ENCODE assay signal across 8 cellular contexts in the genomic region with DNA sequence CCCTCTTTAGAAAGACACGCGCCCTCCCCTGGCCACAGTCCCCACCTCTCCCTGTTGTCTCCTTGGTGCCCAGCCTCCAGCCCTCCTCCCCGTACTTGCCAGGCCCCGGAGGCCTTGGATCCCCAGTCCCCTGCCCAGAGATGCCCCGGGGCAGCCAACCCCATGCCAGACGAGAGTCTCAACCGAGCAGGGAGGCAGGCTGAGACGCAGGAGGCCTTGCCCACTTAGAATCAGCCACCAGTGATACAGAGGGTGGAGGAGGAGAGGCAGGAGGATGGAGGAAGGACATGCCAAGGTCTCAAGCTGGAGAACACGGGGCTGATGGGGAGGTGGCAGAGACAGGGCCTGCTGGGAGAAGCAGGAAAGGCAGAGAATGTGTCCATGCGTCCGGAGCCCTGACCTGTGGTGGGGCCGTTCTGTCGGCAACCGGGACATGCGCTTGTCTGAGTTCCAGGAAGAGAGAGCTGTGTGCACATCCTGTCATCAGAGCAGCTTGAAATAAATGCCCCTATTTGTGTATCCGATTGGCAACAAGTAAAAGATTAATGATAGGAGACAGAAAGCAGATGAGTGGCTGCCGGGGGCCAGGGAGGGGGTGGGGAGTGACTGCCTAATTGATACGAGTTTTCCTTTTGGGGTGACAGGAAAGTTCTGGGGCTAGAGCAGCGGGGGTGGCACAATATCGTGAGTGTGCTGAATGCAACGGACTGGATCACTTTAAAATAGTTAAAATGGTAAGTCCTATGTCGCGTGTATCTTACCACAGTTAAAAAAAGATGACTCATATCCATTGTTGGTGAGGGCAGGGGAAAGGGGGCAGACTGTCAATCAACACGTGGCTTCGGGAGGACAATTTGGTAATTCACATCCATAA. TPM values are rescaled to one million over a fixed set of nuclear protein-coding genes. Genes with fewer than 3 reads are reported as not detected.
A peak's percentile ranks its signal among the peaks of the same experiment; 100 is the strongest.
DNase-seq lines count a peak whose midpoint lies in the region; ATAC-seq and TF ChIP-seq lines count a peak whose summit lies in the region.

No MANE protein-coding gene starts in this region.

- no peak overlapping the region for H3K18ac ChIP-seq in IMR-90 (ENCODE audit: low read depth, low read length)

- POLR2A ChIA-PET in IMR-90 (lab: Charles Lee; ENCODE audit: unreplicated experiment): no interaction called here

- H3K9me3 ChIP-seq in IMR-90 (ENCODE audit: control insufficient read depth, insufficient read depth, low read length) (no peaks in the 10 kb centered on the region), esophagus (ENCODE audit: control insufficient read depth in 2 of 2, insufficient read depth in 1 of 2, low read depth in 1 of 2, low read length in 1 of 2) (no peaks in the 10 kb centered on the region), mammary epithelial cell (replicated peaks; ENCODE audit: insufficient read depth, low read length) (no peaks in the 10 kb centered on the region)

- H3K4me2 ChIP-seq in IMR-90 (ENCODE audit: low read depth, low read length): no peak overlapping the region
- no peak overlapping the region for H3K4me2 ChIP-seq in mammary epithelial cell (ENCODE audit: insufficient read depth, low read depth, low read length)

- H2AK5ac ChIP-seq in IMR-90 (ENCODE audit: low read depth, low read length): peak overlapping the region; percentile 80

- no peak overlapping the region for H3K56ac ChIP-seq in IMR-90 (ENCODE audit: extremely low read depth, insufficient read depth, low read length)

- H3K9ac ChIP-seq in IMR-90 (ENCODE audit: low read depth, low read length) (no peak overlapping the region), mammary epithelial cell (ENCODE audit: insufficient read depth, low read length) (no peak overlapping the region)

- H4K8ac ChIP-seq in IMR-90 (ENCODE audit: low read depth in 2 of 2, low read length in 2 of 2): no peak overlapping the region

- WGBS in IMR-90 (ENCODE audit: extremely low coverage in 2 of 2, insufficient read length in 1 of 2), 2 experiments: 66% methylated on average over 11 of the region's 25 CpGs; no CpG with 5 or more reads in 1 of the 2 experiments
- 52 to 57% methylated on average over 25 of the region's 25 CpGs for WGBS in esophagus, 2 donors
- 90% methylated on average over 17 of the region's 25 CpGs for WGBS in mammary epithelial cell (ENCODE audit: low coverage, missing lambda C conversion rate)

- H3K4me1 ChIP-seq in IMR-90 (ENCODE audit: control insufficient read depth, insufficient read depth, low read length): no peaks in the 10 kb centered on the region
- no peaks in the 10 kb centered on the region for H3K4me1 ChIP-seq in esophagus (ENCODE audit: control insufficient read depth in 2 of 2, insufficient read depth in 2 of 2, low read length in 1 of 2)
- peaks cover 6% of the 10 kb centered on the region for H3K4me1 ChIP-seq in mammary epithelial cell (ENCODE audit: insufficient read depth, low read length)

- in situ Hi-C loops in IMR-90 (cut with MboI; ENCODE audit: low sequenced_read_pairs) (no loop called here), mammary epithelial cell (cut with MboI; ENCODE audit: low sequenced_read_pairs in 2 of 2) (no loop called here)

- TF ChIP-seq RAD21 in IMR-90 (IDR thresholded peaks at IDR 0.05; ENCODE audit: low read length): no peak

- H2BK120ac ChIP-seq in IMR-90 (ENCODE audit: low read depth, low read length): no peak overlapping the region

- no peak overlapping the region for H2BK5ac ChIP-seq in IMR-90 (ENCODE audit: low read depth, low read length, poor library complexity, severe bottlenecking)

- H3K27ac ChIP-seq in IMR-90 (ENCODE audit: insufficient read depth, low read length) (no peak overlapping the region), esophagus (ENCODE audit: low read depth in 2 of 2, low read length in 1 of 2) (peak overlapping the region; percentile 65 to 70), mammary epithelial cell (ENCODE audit: insufficient read depth, low read depth, low read length) (no peak overlapping the region)

- no peak overlapping the region; the same call in 2 of the 3 replicates for H2BK15ac ChIP-seq in IMR-90 (ENCODE audit: low read depth, low read length)

- H3K4me3 ChIP-seq in IMR-90 (ENCODE audit: insufficient read depth, low read depth, low read length) (no peak overlapping the region), esophagus (ENCODE audit: low read depth in 1 of 2, low read length in 2 of 2) (peak overlapping the region in 1 of 2 donors; percentile 26), mammary epithelial cell (replicated peaks in 1 of 3; ENCODE audit: insufficient read depth in 1 of 3, low read depth in 2 of 3, low read length in 3 of 3) (no peak overlapping the region)

- H2AFZ ChIP-seq in IMR-90 (replicated peaks; ENCODE audit: low read length, poor library complexity): peak overlapping the region; percentile 57
- no peak overlapping the region for H2AFZ ChIP-seq in mammary epithelial cell (ENCODE audit: low read depth, low read length)

- TF ChIP-seq POLR2A in IMR-90 (IDR thresholded peaks at IDR 0.05; ENCODE audit: low read depth, low read length): no peak

- no peaks in the 10 kb centered on the region for H3K79me2 ChIP-seq in mammary epithelial cell (ENCODE audit: insufficient read depth, low read length)

- no peak for DNase-seq in IMR-90
- peak; percentile 52 to 63 for DNase-seq in activated CD4-positive, alpha-beta T cell treated with anti-CD3 and anti-CD28 coated beads, Interleukin-2, amount 50 U/mL, for 48 hours
- peak in 2 of 3 donors; percentile 27 to 38 for DNase-seq in stimulated activated CD4-positive, alpha-beta T cell treated with anti-CD3 and anti-CD28 coated beads, Interleukin-12 subunit alpha, Interleukin-12 subunit beta, amount 100 ng/mL, for 48 hours (ENCODE audit: low read depth in 2 of 3, low spot score in 1 of 3)
- DNase-seq in SHP77 (lab: John Stamatoyannopoulos, UW): no peak
- no peak for DNase-seq in mammary epithelial cell

- no peak overlapping the region for H3K23ac ChIP-seq in IMR-90 (ENCODE audit: low read depth, low read length)

- CTCF ChIA-PET in IMR-90 (lab: Yijun Ruan, JAX): no interaction called here
- CTCF ChIA-PET in mammary epithelial cell (lab: Charles Lee; ENCODE audit: low non-redundant PET): no interaction called here

- no peak overlapping the region for H2BK20ac ChIP-seq in IMR-90 (ENCODE audit: low read depth, low read length)

- intact Hi-C loops in IMR-90 (cut with micrococcal nuclease): no loop called here
- intact Hi-C loops in mammary epithelial cell (cut with micrococcal nuclease): no loop called here

- dilution Hi-C loops in IMR-90 (cut with HindIII; ENCODE audit: low sequenced_read_pairs, unreplicated experiment) (no loop called here), mammary epithelial cell (cut with HindIII; ENCODE audit: low sequenced_read_pairs) (loop anchor here (5.0 kb wide), 1 partner anchor 33 kb away; no protein-coding TSS in a partner anchor)

- TF ChIP-seq CTCF in IMR-90 (conservative IDR thresholded peaks at IDR 0.05; ENCODE audit: low read depth, low read length) (no peak), mammary epithelial cell (conservative IDR thresholded peaks at IDR 0.05 in 1 of 2, IDR thresholded peaks at IDR 0.05 in 1 of 2; ENCODE audit: extremely low read depth in 1 of 2, insufficient read depth in 1 of 2, low read depth in 1 of 2, low read length in 2 of 2) (no peak)

- H3K36me3 ChIP-seq in IMR-90 (ENCODE audit: control insufficient read depth, insufficient read depth, low read length) (no peaks in the 10 kb centered on the region), esophagus (ENCODE audit: control insufficient read depth in 2 of 2, insufficient read depth in 2 of 2, low read length in 1 of 2) (no peaks in the 10 kb centered on the region), mammary epithelial cell (ENCODE audit: insufficient read depth, low read length) (no peaks in the 10 kb centered on the region)

- 0 out of 2 replicates have a peak overlapping the region, but pooled peaks have one; percentile 16 for H3K4ac ChIP-seq in IMR-90 (ENCODE audit: low read depth, low read length)

- peak overlapping the region; percentile 52 for H2AK9ac ChIP-seq in IMR-90 (replicated peaks; ENCODE audit: low read depth, low read length, poor library complexity)

- no peak overlapping the region for H4K91ac ChIP-seq in IMR-90 (ENCODE audit: insufficient read depth, low read depth, low read length)

- H3K9me1 ChIP-seq in IMR-90 (ENCODE audit: insufficient read depth, low read length): no peaks in the 10 kb centered on the region; the same call in 1 of the 2 replicates

- no peaks in the 10 kb centered on the region for H3K27me3 ChIP-seq in IMR-90 (ENCODE audit: control insufficient read depth, insufficient read depth, low read length)
- H3K27me3 ChIP-seq in esophagus (ENCODE audit: control insufficient read depth in 1 of 2, insufficient read depth in 2 of 2, low read length in 2 of 2): no peaks in the 10 kb centered on the region
- no peaks in the 10 kb centered on the region for H3K27me3 ChIP-seq in mammary epithelial cell (ENCODE audit: insufficient read depth, low read length)

- no peaks in the 10 kb centered on the region for H3K79me1 ChIP-seq in IMR-90 (ENCODE audit: low read depth in 1 of 2, low read length in 2 of 2)

- no peak overlapping the region for H4K5ac ChIP-seq in IMR-90 (ENCODE audit: low read depth, low read length)

- BruUV-seq in IMR-90 (replicated peaks; lab: Mats Ljungman, UMichigan): no TSS peak
- BruUV-seq in mammary epithelial cell (replicated peaks; lab: Mats Ljungman, UMichigan): no TSS peak

- H4K20me1 ChIP-seq in IMR-90 (ENCODE audit: insufficient read depth, low read length): no peaks in the 10 kb centered on the region
- H4K20me1 ChIP-seq in mammary epithelial cell (ENCODE audit: insufficient read depth, low read length): no peaks in the 10 kb centered on the region

- H3K14ac ChIP-seq in IMR-90 (replicated peaks; ENCODE audit: low read depth, low read length): no peak overlapping the region

- ATAC-seq in IMR-90 (ENCODE audit: low read depth) (no peak), GM18861 (IDR thresholded peaks at IDR 0.05; ENCODE audit: unreplicated experiment) (no peak), HG03469 (IDR thresholded peaks at IDR 0.05; ENCODE audit: unreplicated experiment) (no peak)

TF ChIP-seq in IMR-90, 13 proteins besides CTCF, POLR2A, EP300 and RAD21 (continues in another document):
- TF ChIP-seq RFX5 (IDR thresholded peaks at IDR 0.05; ENCODE audit: low read depth, low read length): no peak

RNA-seq across cellular contexts. Expression of gene MEAK7, which starts 44.7 kb away (rescaled TPM):
- 27.4 and 27.8 TPM in 2 replicates for total RNA-seq in IMR-90 (2012; rRNA removed)
- 36.0 and 39.0 TPM in 2 replicates for polyA plus RNA-seq in IMR-90 (2012; rRNA removed)
- polyA plus RNA-seq in IMR-90 (2012; cell fraction: cytosol; rRNA removed): 25.1 and 29.9 TPM in 2 replicates
- 31.0 and 35.1 TPM in 2 replicates for polyA plus RNA-seq in IMR-90 (2012; cell fraction: nucleus; rRNA removed; ENCODE audit: low replicate concordance)
- 10 to 100 TPM in 1 of 2 donors, 1 to 10 TPM in 1; 9.5 to 13.8 TPM for polyA plus RNA-seq in esophagus
- 100 to 1,000 TPM in 1 of 2 donors, 10 to 100 TPM in 1; 73.5 to 107 TPM for total RNA-seq in mammary epithelial cell
- 67.1 TPM for polyA plus RNA-seq in mammary epithelial cell
- polyA minus RNA-seq in mammary epithelial cell: 84.8 TPM

Comparison
In these comparisons a context has a peak if more than half of its experiments do, and no peak if none do; other contexts are left out.
1. DNase-seq: peak in activated CD4-positive, alpha-beta T cell treated with anti-CD3 and anti-CD28 coated beads, Interleukin-2, amount 50 U/mL, for 48 hours (2 of 2) and stimulated activated CD4-positive, alpha-beta T cell treated with anti-CD3 and anti-CD28 coated beads, Interleukin-12 subunit alpha, Interleukin-12 subunit beta, amount 100 ng/mL, for 48 hours (2 of 3); none in IMR-90 (single experiment), SHP77 (0 of 2) and mammary epithelial cell (single experiment).
2. H3K27ac ChIP-seq: peak in esophagus (2 of 2); none in IMR-90 (single experiment) and mammary epithelial cell (single experiment).